Comparison of ENCODE assay signal across 26 cellular contexts in the genomic region with DNA sequence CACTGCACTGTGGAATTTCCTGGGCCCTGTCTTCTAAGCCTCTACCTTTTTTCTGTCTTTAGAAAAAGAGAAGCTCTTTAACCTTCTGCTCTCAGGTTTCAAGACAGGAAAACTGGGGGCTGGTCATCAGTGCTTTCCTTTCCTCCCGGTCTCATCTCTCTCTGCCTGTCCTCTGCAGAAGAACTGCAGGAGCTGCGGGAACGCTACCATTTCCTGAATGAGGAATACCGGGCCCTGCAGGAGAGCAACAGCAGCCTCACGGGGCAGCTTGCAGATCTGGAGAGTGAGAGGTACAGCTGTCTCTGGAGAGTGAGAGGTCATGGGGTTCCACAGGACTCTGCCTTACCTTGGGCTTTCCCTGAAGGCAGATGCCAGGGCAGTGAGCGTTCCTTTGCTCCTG. TPM values are rescaled to one million over a fixed set of nuclear protein-coding genes. Genes with fewer than 3 reads are reported as not detected.
"Had no signal": no experiment of that assay in that cellular context is flagged by ENCODE, and none has a peak within 500 bp of the region (broad histone marks: within the 10 kb centered on the region; RNA-seq: fewer than 3 reads in every experiment).

No MANE protein-coding gene starts in this region.

- H3K27me3 ChIP-seq: ascending aorta, body of pancreas, MG63, Peyer's patch, SJCRH30 had no signal

- H3K9me3 ChIP-seq: ascending aorta, body of pancreas, MG63, Peyer's patch, SJCRH30 had no signal

- ATAC-seq: activated CD8-positive, alpha-beta memory T cell treated with anti-CD3 and anti-CD28 coated beads, Interleukin-2, amount 10 ng/mL, durations not matched to agents 7 days and 5 days; activated naive CD4-positive, alpha-beta T cell treated with anti-CD3 and anti-CD28 coated beads, Interleukin-2, amount 50 U/mL, for 72 hours; activated naive CD8-positive, alpha-beta T cell treated with anti-CD3 and anti-CD28 coated beads, Interleukin-2, amount 50 U/mL, for 24 hours; body of pancreas had no signal

- H3K36me3 ChIP-seq: MG63 had no signal

- DNase-seq: activated CD4-positive, alpha-beta T cell treated with anti-CD3 and anti-CD28 coated beads for 48 hours; activated CD4-positive, alpha-beta T cell treated with anti-CD3 and anti-CD28 coated beads, Interleukin-2, amount 50 U/mL, for 4 hours; activated CD4-positive, CD25-positive, alpha-beta regulatory T cell treated with anti-CD3 and anti-CD28 coated beads, Interleukin-2, amount 50 U/mL, for 72 hours; activated CD8-positive, alpha-beta memory T cell treated with anti-CD3 and anti-CD28 coated beads, Interleukin-2, amount 10 ng/mL, durations not matched to agents 7 days and 5 days; activated effector memory CD4-positive, alpha-beta T cell treated with anti-CD3 and anti-CD28 coated beads, Interleukin-2, amount 50 U/mL, for 16 hours; activated naive CD4-positive, alpha-beta T cell treated with Interleukin-2 at 50 U/mL for 16 hours; activated naive CD8-positive, alpha-beta T cell treated with anti-CD3 and anti-CD28 coated beads, Interleukin-2, amount 50 U/mL, for 24 hours; activated T-cell treated with anti-CD3 and anti-CD28 coated beads, Interleukin-2, amount 50 U/mL, for 24 hours; amniotic stem cell; body of pancreas; MG63; MV-4-11; NCI-H1092 treated with DMSO at 0.1 percent for 48 hours; NCI-H1417 treated with DMSO at 0.1 percent for 48 hours; NCI-H1694; NCI-H2029; NCI-H510A treated with DMSO at 0.1 percent for 48 hours; NCI-H69; Peyer's patch; Right ventricle myocardium superior; SJCRH30 had no signal

- H3K27ac Mint-ChIP-seq: activated CD8-positive, alpha-beta memory T cell treated with anti-CD3 and anti-CD28 coated beads, Interleukin-2, amount 10 ng/mL, durations not matched to agents 7 days and 5 days; activated naive CD4-positive, alpha-beta T cell treated with anti-CD3 and anti-CD28 coated beads, Interleukin-2, amount 50 U/mL, for 72 hours; activated naive CD8-positive, alpha-beta T cell treated with anti-CD3 and anti-CD28 coated beads, Interleukin-2, amount 50 U/mL, for 24 hours; activated T-cell treated with anti-CD3 and anti-CD28 coated beads, Interleukin-2, amount 50 U/mL, for 24 hours; T-helper 1 cell treated with Interleukin-12 subunit alpha and Interleukin-12 subunit beta and Interleukin-4 antibody, amounts not matched to agents 30 μg/mL and 1 μg/mL, for 36 hours had no signal

- H3K27me3 Mint-ChIP-seq: activated CD8-positive, alpha-beta memory T cell treated with anti-CD3 and anti-CD28 coated beads, Interleukin-2, amount 10 ng/mL, durations not matched to agents 7 days and 5 days; activated naive CD8-positive, alpha-beta T cell treated with anti-CD3 and anti-CD28 coated beads, Interleukin-2, amount 50 U/mL, for 24 hours; activated T-cell treated with anti-CD3 and anti-CD28 coated beads, Interleukin-2, amount 50 U/mL, for 24 hours had no signal

- H3K36me3 Mint-ChIP-seq: activated CD8-positive, alpha-beta memory T cell treated with anti-CD3 and anti-CD28 coated beads, Interleukin-2, amount 10 ng/mL, durations not matched to agents 7 days and 5 days had no signal

- H3K4me1 ChIP-seq: ascending aorta, Peyer's patch, SJCRH30 had no signal

- H3K4me3 ChIP-seq: ascending aorta, body of pancreas, MG63, Peyer's patch, SJCRH30 had no signal

- H3K4me1 Mint-ChIP-seq: activated CD8-positive, alpha-beta memory T cell treated with anti-CD3 and anti-CD28 coated beads, Interleukin-2, amount 10 ng/mL, durations not matched to agents 7 days and 5 days; activated naive CD8-positive, alpha-beta T cell treated with anti-CD3 and anti-CD28 coated beads, Interleukin-2, amount 50 U/mL, for 24 hours had no signal

- H3K4me3 Mint-ChIP-seq: activated CD8-positive, alpha-beta memory T cell treated with anti-CD3 and anti-CD28 coated beads, Interleukin-2, amount 10 ng/mL, durations not matched to agents 7 days and 5 days; activated naive CD8-positive, alpha-beta T cell treated with anti-CD3 and anti-CD28 coated beads, Interleukin-2, amount 50 U/mL, for 24 hours; activated T-cell treated with anti-CD3 and anti-CD28 coated beads, Interleukin-2, amount 50 U/mL, for 24 hours; T-helper 1 cell treated with Interleukin-12 subunit alpha and Interleukin-12 subunit beta and Interleukin-4 antibody, amounts not matched to agents 30 μg/mL and 1 μg/mL, for 36 hours had no signal

- H3K27ac ChIP-seq: ascending aorta, body of pancreas, Peyer's patch, RWPE1, SJCRH30 had no signal

- H3K9me3 Mint-ChIP-seq: activated naive CD4-positive, alpha-beta T cell treated with anti-CD3 and anti-CD28 coated beads, Interleukin-2, amount 50 U/mL, for 72 hours; activated naive CD8-positive, alpha-beta T cell treated with anti-CD3 and anti-CD28 coated beads, Interleukin-2, amount 50 U/mL, for 24 hours; activated T-cell treated with anti-CD3 and anti-CD28 coated beads, Interleukin-2, amount 50 U/mL, for 24 hours; T-helper 1 cell treated with Interleukin-12 subunit alpha and Interleukin-12 subunit beta and Interleukin-4 antibody, amounts not matched to agents 30 μg/mL and 1 μg/mL, for 36 hours had no signal

RNA-seq across cellular contexts. Expression of gene FLNC, which starts 25.7 kb away (rescaled TPM):
- total RNA-seq: activated CD8-positive, alpha-beta memory T cell treated with anti-CD3 and anti-CD28 coated beads, Interleukin-2, amount 10 ng/mL, durations not matched to agents 7 days and 5 days had no signal

RNA-seq across cellular contexts. Expression of gene OPN1SW, which starts 28.9 kb away (rescaled TPM):
- total RNA-seq: activated CD8-positive, alpha-beta memory T cell treated with anti-CD3 and anti-CD28 coated beads, Interleukin-2, amount 10 ng/mL, durations not matched to agents 7 days and 5 days; activated naive CD4-positive, alpha-beta T cell treated with anti-CD3 and anti-CD28 coated beads, Interleukin-2, amount 50 U/mL, for 72 hours; ascending aorta; body of pancreas; bronchial epithelial cell; Peyer's patch; Right ventricle myocardium superior; SJCRH30 had no signal
